ENCODE assay signal across 8 cellular contexts in genomic region chr2:69829243-69830044, GRCh38. TPM values are rescaled to one million over a fixed set of nuclear protein-coding genes. Genes with fewer than 3 reads are reported as not detected.
DNase-seq lines count a peak whose midpoint lies in the region; ATAC-seq and TF ChIP-seq lines count a peak whose summit lies in the region.

Gene GMCL1, plus strand, starts transcription at chr2:69829660. Its CDS starts 233 bp downstream, at chr2:69829893.

- peak within 1 kb of the TSS; percentile 90 for H3K4me3 Mint-ChIP-seq in activated CD4-positive, alpha-beta T cell treated with anti-CD3 and anti-CD28 coated beads, Interleukin-2, amount 10 ng/mL, durations not matched to agents 7 days and 5 days

- no peak for TF ChIP-seq CTCF in C4-2B (conservative IDR thresholded peaks at IDR 0.05)

- no peaks in the 10 kb centered on the region for H3K27me3 Mint-ChIP-seq in activated CD4-positive, alpha-beta T cell treated with anti-CD3 and anti-CD28 coated beads, Interleukin-2, amount 10 ng/mL, durations not matched to agents 7 days and 5 days

- ATAC-seq in GM19372 (IDR thresholded peaks at IDR 0.05; ENCODE audit: low read depth, unreplicated experiment) (peak; percentile 90), HG03521 (IDR thresholded peaks at IDR 0.05; ENCODE audit: unreplicated experiment) (peak; percentile 86), left lobe of liver (peak; percentile 96)

- peaks cover 25% of the 10 kb centered on the region for H3K36me3 Mint-ChIP-seq in activated CD4-positive, alpha-beta T cell treated with anti-CD3 and anti-CD28 coated beads, Interleukin-2, amount 10 ng/mL, durations not matched to agents 7 days and 5 days (ENCODE audit: low read depth)

- DNase-seq in NCI-H69 (lab: John Stamatoyannopoulos, UW) (peak; percentile 94), cortex of kidney (lab: John Stamatoyannopoulos, UW) (peak; percentile 51), left lobe of liver (ENCODE audit: low spot score) (peak; percentile 98)
- DNase-seq in activated CD4-positive, alpha-beta T cell treated with anti-CD3 and anti-CD28 coated beads, Interleukin-2, amount 10 ng/mL, durations not matched to agents 7 days and 5 days: peak; percentile 98
- peak; percentile 99 for DNase-seq in stimulated activated CD4-positive, alpha-beta T cell treated with anti-CD3 and anti-CD28 coated beads, Interleukin-2, amount 100 ng/mL, for 24 hours

- peak within 1 kb of the TSS; percentile 70 for H3K27ac ChIP-seq in C4-2B

- no peaks in the 10 kb centered on the region for H3K9me3 Mint-ChIP-seq in activated CD4-positive, alpha-beta T cell treated with anti-CD3 and anti-CD28 coated beads, Interleukin-2, amount 10 ng/mL, durations not matched to agents 7 days and 5 days

- H3K4me1 Mint-ChIP-seq in activated CD4-positive, alpha-beta T cell treated with anti-CD3 and anti-CD28 coated beads, Interleukin-2, amount 10 ng/mL, durations not matched to agents 7 days and 5 days: peaks cover 58% of the 10 kb centered on the region

- CTCF ChIA-PET in activated CD4-positive, alpha-beta T cell treated with anti-CD3 and anti-CD28 coated beads, Interleukin-2, amount 10 ng/mL, durations not matched to agents 7 days and 5 days (lab: Charles Lee): interaction anchor here (0.6 to 5.0 kb wide), 3 partner anchors 12 to 227 kb away, joined by 3 to 17 read pairs (median 4); no protein-coding TSS in a partner anchor

- H3K27ac Mint-ChIP-seq in activated CD4-positive, alpha-beta T cell treated with anti-CD3 and anti-CD28 coated beads, Interleukin-2, amount 10 ng/mL, durations not matched to agents 7 days and 5 days: peak within 1 kb of the TSS; percentile 97

- POLR2A ChIA-PET in activated CD4-positive, alpha-beta T cell treated with anti-CD3 and anti-CD28 coated beads, Interleukin-2, amount 10 ng/mL, durations not matched to agents 7 days and 5 days (lab: Charles Lee): no interaction called here

RNA-seq across cellular contexts. Expression of gene GMCL1, which starts in this region (rescaled TPM):
- total RNA-seq in activated CD4-positive, alpha-beta T cell treated with anti-CD3 and anti-CD28 coated beads, Interleukin-2, amount 10 ng/mL, durations not matched to agents 7 days and 5 days: 10 to 100 TPM; 19.4 to 24.9 TPM
- total RNA-seq in left lobe of liver: 5.4 TPM

Comparison
In these comparisons a context has a peak if more than half of its experiments do, and no peak if none do; other contexts are left out.
1. Peak in every context shown above with its lines: DNase-seq, ATAC-seq and H3K27ac ChIP-seq.